In genomic region chr1:153293480-153293775, GRCh38 we compare ENCODE assay signal across 22 cellular contexts. TPM values are rescaled to one million over a fixed set of nuclear protein-coding genes. Genes with fewer than 3 reads are reported as not detected.
DNase-seq lines count a peak whose midpoint lies in the region; ATAC-seq, FAIRE-seq and TF ChIP-seq lines count a peak whose summit lies in the region.
"Had no signal": no experiment of that assay in that cellular context is flagged by ENCODE, and none has a peak within 500 bp of the region (broad histone marks: within the 10 kb centered on the region; RNA-seq: fewer than 3 reads in every experiment).

No MANE protein-coding gene starts in this region.

- H4K8ac ChIP-seq in H1 (ENCODE audit: extremely low read depth, insufficient read depth, low read length), result peak overlapping the region; percentile 51; the same call in 1 of the 2 replicates

- 87% methylated on average over 7 of the region's 7 CpGs; no CpG with 5 or more reads in 1 of the 2 experiments for WGBS in H1 (ENCODE audit: extremely low coverage in 1 of 2, insufficient coverage in 1 of 2, insufficient read length in 1 of 2, insufficient replicate concordance in 2 of 2, low coverage in 1 of 2, low lambda C conversion rate in 2 of 2, missing lambda C conversion rate in 1 of 2), 2 experiments

- H3K9ac ChIP-seq in BLaER1, result peak overlapping the region; percentile 77
- H3K9ac ChIP-seq in H1 (replicated peaks in 1 of 4; ENCODE audit: extremely low read depth in 1 of 4, low read depth in 3 of 4, low read length in 3 of 4), result no peak overlapping the region
- peak overlapping the region; percentile 36 for H3K9ac ChIP-seq in keratinocyte (ENCODE audit: control insufficient read depth, extremely low read depth, insufficient read depth, low read length)

- intact Hi-C loops in PC-9 (cut with micrococcal nuclease; ENCODE audit: unreplicated experiment), result no loop called here

- H3K23ac ChIP-seq in H1 (ENCODE audit: insufficient read length), result no peak overlapping the region

- H3K23me2 ChIP-seq in H1 (ENCODE audit: low read depth, low read length), result peaks cover 2% of the 10 kb centered on the region; the same call in 1 of the 2 replicates

- H3K4me2 ChIP-seq in BLaER1 (peak overlapping the region; percentile 94), H1 (ENCODE audit: insufficient read depth in 1 of 2, low read depth in 2 of 2, low read length in 2 of 2) (no peak overlapping the region), keratinocyte (ENCODE audit: control insufficient read depth, extremely low read depth, insufficient read depth, low read depth, low read length) (peak overlapping the region; percentile 52), PC-9 (no peak overlapping the region)

- no peak for ATAC-seq in GM18858 (IDR thresholded peaks at IDR 0.05; ENCODE audit: unreplicated experiment)
- no peak for ATAC-seq in HG02885 (IDR thresholded peaks at IDR 0.05; ENCODE audit: poor library complexity, unreplicated experiment)

- H3K56ac ChIP-seq in H1 (replicated peaks; ENCODE audit: insufficient read length, low read depth, low read length), result no peak overlapping the region

- no peak overlapping the region for H4K91ac ChIP-seq in H1 (replicated peaks; ENCODE audit: insufficient read length, low read length)

- no peak for TF ChIP-seq CTCF in H1 (IDR thresholded peaks at IDR 0.05; ENCODE audit: control extremely low read depth in 1 of 3, insufficient read depth in 1 of 3, low read depth in 1 of 3, low read length in 3 of 3)
- no peak for TF ChIP-seq CTCF in keratinocyte (optimal IDR thresholded peaks at IDR 0.05 in 1 of 3, IDR thresholded peaks at IDR 0.05 in 1 of 3, conservative IDR thresholded peaks at IDR 0.05 in 1 of 3; ENCODE audit: extremely low read depth in 1 of 3, insufficient read depth in 2 of 3, low read length in 3 of 3)
- no peak for TF ChIP-seq CTCF in PC-9 (conservative IDR thresholded peaks at IDR 0.05)

- H2BK20ac ChIP-seq in H1 (ENCODE audit: low read length), result no peak overlapping the region

- no peak overlapping the region for H2BK12ac ChIP-seq in H1 (ENCODE audit: low read depth, low read length)

- H2AK5ac ChIP-seq in H1 (ENCODE audit: low read depth, low read length), result no peak overlapping the region

- H3K27ac ChIP-seq in BLaER1 (peak overlapping the region; percentile 83), H1 (ENCODE audit: low read depth, low read length) (no peak overlapping the region), keratinocyte (ENCODE audit: control insufficient read depth, insufficient read depth, low read length) (peak overlapping the region; percentile 63), PC-9 (no peak overlapping the region)
- H3K27ac ChIP-seq: SK-N-MC had no signal

- no peaks in the 10 kb centered on the region for H3K9me1 ChIP-seq in keratinocyte (ENCODE audit: control insufficient read depth, extremely low read depth, insufficient read depth, low read length)

- CTCF ChIA-PET in H1 (lab: Charles Lee; ENCODE audit: partially characterized antibody) (interaction anchor here (0.6 to 1.0 kb wide), 2 partner anchors 11 to 16 kb away, joined by 3 read pairs; no protein-coding TSS in a partner anchor), PC-9 (lab: Charles Lee) (no interaction called here)

- H4K20me1 ChIP-seq in BLaER1 (no peaks in the 10 kb centered on the region), H1 (replicated peaks in 1 of 2; ENCODE audit: control insufficient read depth in 1 of 2, insufficient read depth in 2 of 2, low read length in 2 of 2) (no peaks in the 10 kb centered on the region), keratinocyte (ENCODE audit: control insufficient read depth, extremely low read depth, insufficient read depth, low read length) (no peaks in the 10 kb centered on the region), PC-9 (ENCODE audit: insufficient read depth) (no peaks in the 10 kb centered on the region)

- peak; percentile 2 for DNase-seq in KBM-7
- no peak for DNase-seq in H1 (ENCODE audit: low read depth in 1 of 2, low spot score in 2 of 2)
- peak; percentile 33 for DNase-seq in keratinocyte (ENCODE audit: low read depth, low spot score)
- DNase-seq in PC-9, result no peak
- DNase-seq in superior temporal gyrus (ENCODE audit: extremely low spot score), result no peak
- DNase-seq: DMS79, MM.1S, NCI-H1092, NCI-H1436 treated with DMSO at 0.1 percent for 48 hours, NCI-H2029 treated with DMSO at 0.1 percent for 48 hours, NCI-H2171 treated with DMSO at 0.1 percent for 48 hours, NCI-H446, Right ventricle myocardium superior had no signal

- H4K5ac ChIP-seq in H1 (ENCODE audit: insufficient read length, low read depth, low read length), result no peak overlapping the region

- peaks cover 9% of the 10 kb centered on the region for H3K9me3 ChIP-seq in BLaER1
- no peaks in the 10 kb centered on the region for H3K9me3 ChIP-seq in H1 (ENCODE audit: insufficient read depth in 2 of 2, low read depth in 1 of 2, low read length in 1 of 2)
- no peaks in the 10 kb centered on the region for H3K9me3 ChIP-seq in keratinocyte (ENCODE audit: control insufficient read depth, low read depth, low read length)
- no peaks in the 10 kb centered on the region for H3K9me3 ChIP-seq in PC-9 (ENCODE audit: insufficient read depth, low read depth)

- TF ChIP-seq EP300 in H1 (IDR thresholded peaks at IDR 0.05; ENCODE audit: borderline replicate concordance in 1 of 2, low read depth in 2 of 2, low read length in 2 of 2), result no peak

- H2BK120ac ChIP-seq in H1 (replicated peaks; ENCODE audit: low read depth, low read length), result no peak overlapping the region

- H3K36me3 ChIP-seq in BLaER1, result no peaks in the 10 kb centered on the region
- H3K36me3 ChIP-seq in H1 (ENCODE audit: control insufficient read depth in 2 of 4, insufficient read depth in 4 of 4, low read length in 3 of 4), result no peaks in the 10 kb centered on the region
- H3K36me3 ChIP-seq in keratinocyte (ENCODE audit: control insufficient read depth in 2 of 2, extremely low read depth in 1 of 2, insufficient read depth in 2 of 2, low read length in 2 of 2), result no peaks in the 10 kb centered on the region
- H3K36me3 ChIP-seq in PC-9 (ENCODE audit: low read depth), result no peaks in the 10 kb centered on the region

- FAIRE-seq in H1 (lab: Jason Lieb, UNC) (no peak), keratinocyte (lab: Jason Lieb, UNC) (peak; percentile 99)
- FAIRE-seq: A204.1, H54 had no signal

- no TSS peak for BruUV-seq in PC-9 (replicated peaks; lab: Mats Ljungman, UMichigan)

- no peak for TF ChIP-seq POLR2A in H1 (IDR thresholded peaks at IDR 0.05; ENCODE audit: control extremely low read depth in 1 of 2, low read depth in 2 of 2, low read length in 2 of 2)

- peaks cover 76% of the 10 kb centered on the region for H3K4me1 ChIP-seq in BLaER1
- H3K4me1 ChIP-seq in H1 (replicated peaks in 1 of 4; ENCODE audit: control insufficient read depth in 3 of 4, insufficient read depth in 4 of 4, low read length in 3 of 4), result peaks cover 0 to 5% (median 2%) of the 10 kb centered on the region in 4 experiments; a peak in 3 of 7 replicates
- peaks cover 35% of the 10 kb centered on the region for H3K4me1 ChIP-seq in keratinocyte (ENCODE audit: control insufficient read depth, extremely low read depth, insufficient read depth, low read length)
- 0 out of 2 replicates have a peak, but pooled peaks cover 6% of the 10 kb centered on the region for H3K4me1 ChIP-seq in PC-9 (replicated peaks; ENCODE audit: insufficient read depth)

- H3F3A ChIP-seq in PC-9 (ENCODE audit: insufficient read depth, low read depth), result no peaks in the 10 kb centered on the region

- H3K14ac ChIP-seq in H1 (ENCODE audit: insufficient read length), result no peak overlapping the region

- no peak for TF ChIP-seq RAD21 in H1 (IDR thresholded peaks at IDR 0.05 in 1 of 2, conservative IDR thresholded peaks at IDR 0.05 in 1 of 2; ENCODE audit: low read depth in 2 of 2, low read length in 2 of 2)

- H3K4me3 ChIP-seq in BLaER1 (peak overlapping the region; percentile 58), H1 (ENCODE audit: extremely low read depth in 1 of 4, insufficient read depth in 2 of 4, low read depth in 3 of 4, low read length in 4 of 4) (no peak overlapping the region), keratinocyte (ENCODE audit: control insufficient read depth in 2 of 3, extremely low read depth in 1 of 3, insufficient read depth in 2 of 3, low read depth in 1 of 3, low read length in 3 of 3) (peak overlapping the region in 2 of 3 experiments; percentile 8 to 22), PC-9 (no peak overlapping the region)
- H3K4me3 ChIP-seq: SK-N-MC had no signal

- no peaks in the 10 kb centered on the region for H3K79me1 ChIP-seq in H1 (ENCODE audit: low read depth, low read length)

- H3K18ac ChIP-seq in H1 (ENCODE audit: extremely low read depth, low read length), result no peak overlapping the region

- H2AFZ ChIP-seq in H1 (ENCODE audit: low read length) (no peak overlapping the region), keratinocyte (ENCODE audit: control insufficient read depth, low read length) (peak overlapping the region; percentile 87), PC-9 (no peak overlapping the region)

- POLR2A ChIA-PET in H1 (lab: Charles Lee; ENCODE audit: partially characterized antibody), result no interaction called here
- POLR2A ChIA-PET in PC-9 (lab: Charles Lee; ENCODE audit: unreplicated experiment), result no interaction called here

- no peaks in the 10 kb centered on the region for H3K27me3 ChIP-seq in BLaER1
- no peaks in the 10 kb centered on the region for H3K27me3 ChIP-seq in H1 (replicated peaks in 1 of 4; ENCODE audit: control insufficient read depth in 3 of 4, extremely low read depth in 1 of 4, insufficient read depth in 3 of 4, low read length in 3 of 4)
- H3K27me3 ChIP-seq in keratinocyte (ENCODE audit: control insufficient read depth, extremely low read depth, insufficient read depth, low read length), result peaks cover 5% of the 10 kb centered on the region
- peaks cover 10% of the 10 kb centered on the region; the same call in 1 of the 2 replicates for H3K27me3 ChIP-seq in PC-9 (ENCODE audit: insufficient read depth, low read depth)

- H2BK15ac ChIP-seq in H1 (ENCODE audit: low read length), result no peak overlapping the region

- H3K9me2 ChIP-seq in PC-9 (ENCODE audit: insufficient read depth), result no peaks in the 10 kb centered on the region

- H3K4ac ChIP-seq in H1 (replicated peaks; ENCODE audit: insufficient read length, low read depth, low read length), result no peak overlapping the region

- dilution Hi-C loops in keratinocyte (cut with MboI; ENCODE audit: extremely low pct_ligation_motif_present, low sequenced_read_pairs), result no loop called here

- H2BK5ac ChIP-seq in H1 (ENCODE audit: low read depth, low read length), result no peak overlapping the region

- H3K79me2 ChIP-seq in H1 (ENCODE audit: control insufficient read depth in 1 of 2, insufficient read depth in 2 of 2, low read length in 2 of 2), result no peaks in the 10 kb centered on the region
- H3K79me2 ChIP-seq in keratinocyte (ENCODE audit: control insufficient read depth, insufficient read depth, low read length), result no peaks in the 10 kb centered on the region
- no peaks in the 10 kb centered on the region for H3K79me2 ChIP-seq in PC-9 (ENCODE audit: low read depth)

- in situ Hi-C loops in KBM-7 (cut with MboI; ENCODE audit: low pct_unique_long_range_greater_than_20kb, low sequenced_read_pairs), result no loop called here

RNA-seq across cellular contexts. Expression of gene PGLYRP3, which starts 19.3 kb away (rescaled TPM):
- total RNA-seq in H1 (2021; fragmentation: NEBNext Ultra II Directional; extraction: Animal tissue kit (Norgen Biotek cat#: 25700)), result not detected in 2 replicates
- polyA plus RNA-seq in H1 (2011; rRNA removed) (not detected in 2 replicates), keratinocyte (0.93 to 1.9 TPM (median 1.0 TPM) in 3 replicates)
- polyA plus RNA-seq in H1 (2011; cell fraction: cytosol; rRNA removed), result not detected
- not detected for polyA plus RNA-seq in H1 (2011; cell fraction: nucleus; rRNA removed)
- polyA plus RNA-seq in H1 (2012, experiment 1 of 2), result not detected in 4 replicates
- polyA plus RNA-seq in H1 (2012, experiment 2 of 2), result not detected
- polyA plus RNA-seq in H1 (2013, experiment 1 of 2), result not detected
- not detected for polyA plus RNA-seq in H1 (2013, experiment 2 of 2)
- polyA minus RNA-seq in H1 (2011; rRNA and poly(A)+ RNA removed), result not detected in 2 replicates
- not detected for polyA minus RNA-seq in H1 (2011; cell fraction: cytosol; rRNA and poly(A)+ RNA removed)
- polyA minus RNA-seq in H1 (2011; cell fraction: nucleus; rRNA and poly(A)+ RNA removed), result not detected
- polyA plus RNA-seq in keratinocyte (2011; ENCODE audit: low read depth), result 4.6 TPM
- polyA plus RNA-seq in keratinocyte (2011; cell fraction: cytosol; rRNA removed), result 0.73 and 1.1 TPM in 2 replicates
- polyA plus RNA-seq in keratinocyte (2011; cell fraction: nucleus; rRNA removed), result 3.9 and 4.4 TPM in 2 replicates
- 1.8 and 22.0 TPM in 2 replicates for polyA plus RNA-seq in keratinocyte (2012; ENCODE audit: low replicate concordance)
- polyA minus RNA-seq in keratinocyte, result 1.3 to 4.4 TPM (median 2.6 TPM) in 3 replicates
- polyA minus RNA-seq in keratinocyte (2011; cell fraction: cytosol; rRNA and poly(A)+ RNA removed), result not detected
- polyA minus RNA-seq in keratinocyte (2011; cell fraction: nucleus; rRNA and poly(A)+ RNA removed), result 3.0 and 3.5 TPM in 2 replicates
- total RNA-seq in PC-9 (2021), result not detected in 2 replicates
- total RNA-seq: HT1080, OCI-LY7, Right ventricle myocardium superior had no signal
- polyA plus RNA-seq: BJ had no signal

RNA-seq across cellular contexts. Expression of gene LORICRIN, which starts 33.9 kb away (rescaled TPM):
- total RNA-seq in H1 (2021; fragmentation: NEBNext Ultra II Directional; extraction: Animal tissue kit (Norgen Biotek cat#: 25700)), result not detected in 2 replicates
- polyA plus RNA-seq in H1 (2011; rRNA removed) (0.08 TPM in 1 of 2 replicates, not detected in the other), keratinocyte (not detected in 3 replicates)
- polyA plus RNA-seq in H1 (2011; cell fraction: cytosol; rRNA removed), result not detected
- not detected for polyA plus RNA-seq in H1 (2011; cell fraction: nucleus; rRNA removed)
- polyA plus RNA-seq in H1 (2012, experiment 1 of 2), result not detected in 4 replicates
- not detected for polyA plus RNA-seq in H1 (2012, experiment 2 of 2)
- 0.06 TPM for polyA plus RNA-seq in H1 (2013, experiment 1 of 2)
- polyA plus RNA-seq in H1 (2013, experiment 2 of 2), result 0.04 TPM
- polyA minus RNA-seq in H1 (2011; rRNA and poly(A)+ RNA removed), result not detected in 2 replicates
- not detected for polyA minus RNA-seq in H1 (2011; cell fraction: cytosol; rRNA and poly(A)+ RNA removed)
- not detected for polyA minus RNA-seq in H1 (2011; cell fraction: nucleus; rRNA and poly(A)+ RNA removed)
- polyA plus RNA-seq in keratinocyte (2011; ENCODE audit: low read depth), result 11.6 TPM
- not detected in 2 replicates for polyA plus RNA-seq in keratinocyte (2011; cell fraction: cytosol; rRNA removed)
- not detected in 2 replicates for polyA plus RNA-seq in keratinocyte (2011; cell fraction: nucleus; rRNA removed)
- polyA plus RNA-seq in keratinocyte (2012; ENCODE audit: low replicate concordance), result 0.09 and 78.0 TPM in 2 replicates
- 0.33 TPM in 1 of 3 replicates, not detected in the others for polyA minus RNA-seq in keratinocyte
- not detected for polyA minus RNA-seq in keratinocyte (2011; cell fraction: cytosol; rRNA and poly(A)+ RNA removed)
- not detected in 2 replicates for polyA minus RNA-seq in keratinocyte (2011; cell fraction: nucleus; rRNA and poly(A)+ RNA removed)
- total RNA-seq in PC-9 (2021), result not detected in 2 replicates
- total RNA-seq: HT1080, OCI-LY7, Right ventricle myocardium superior had no signal
- polyA plus RNA-seq: BJ had no signal

RNA-seq across cellular contexts. Expression of gene PGLYRP4, which starts 55.2 kb away (rescaled TPM):
- total RNA-seq in H1 (2021; fragmentation: NEBNext Ultra II Directional; extraction: Animal tissue kit (Norgen Biotek cat#: 25700)), result not detected in 2 replicates
- polyA plus RNA-seq in H1 (2011; rRNA removed) (not detected in 2 replicates), keratinocyte (2.4 to 21.6 TPM (median 3.8 TPM) in 3 replicates)
- not detected for polyA plus RNA-seq in H1 (2011; cell fraction: cytosol; rRNA removed)
- polyA plus RNA-seq in H1 (2011; cell fraction: nucleus; rRNA removed), result not detected
- polyA plus RNA-seq in H1 (2012, experiment 1 of 2), result not detected in 4 replicates
- polyA plus RNA-seq in H1 (2012, experiment 2 of 2), result not detected
- not detected for polyA plus RNA-seq in H1 (2013, experiment 1 of 2)
- not detected for polyA plus RNA-seq in H1 (2013, experiment 2 of 2)
- polyA minus RNA-seq in H1 (2011; rRNA and poly(A)+ RNA removed), result not detected in 2 replicates
- polyA minus RNA-seq in H1 (2011; cell fraction: cytosol; rRNA and poly(A)+ RNA removed), result not detected
- not detected for polyA minus RNA-seq in H1 (2011; cell fraction: nucleus; rRNA and poly(A)+ RNA removed)
- polyA plus RNA-seq in keratinocyte (2011; ENCODE audit: low read depth), result 7.6 TPM
- 3.6 and 5.1 TPM in 2 replicates for polyA plus RNA-seq in keratinocyte (2011; cell fraction: cytosol; rRNA removed)
- polyA plus RNA-seq in keratinocyte (2011; cell fraction: nucleus; rRNA removed), result 20.0 and 21.8 TPM in 2 replicates
- 1.8 and 35.2 TPM in 2 replicates for polyA plus RNA-seq in keratinocyte (2012; ENCODE audit: low replicate concordance)
- polyA minus RNA-seq in keratinocyte, result 2.3 to 25.5 TPM (median 3.5 TPM) in 3 replicates
- 2.7 TPM for polyA minus RNA-seq in keratinocyte (2011; cell fraction: cytosol; rRNA and poly(A)+ RNA removed)
- 10.7 and 12.4 TPM in 2 replicates for polyA minus RNA-seq in keratinocyte (2011; cell fraction: nucleus; rRNA and poly(A)+ RNA removed)
- not detected in 2 replicates for total RNA-seq in PC-9 (2021)
- total RNA-seq: HT1080, OCI-LY7, Right ventricle myocardium superior had no signal
- polyA plus RNA-seq: BJ had no signal

Comparison
In these comparisons a context has a peak if more than half of its experiments do, and no peak if none do; other contexts are left out.
1. H3K27ac ChIP-seq: peak in BLaER1 (single experiment) and keratinocyte (single experiment); none in H1 (single experiment) and PC-9 (single experiment).
2. H3K4me2 ChIP-seq: peak in BLaER1 (single experiment) and keratinocyte (single experiment); none in H1 (0 of 2) and PC-9 (single experiment).
3. H3K4me3 ChIP-seq: peak in BLaER1 (single experiment) and keratinocyte (2 of 3); none in H1 (0 of 4) and PC-9 (single experiment).
4. H3K9ac ChIP-seq: peak in BLaER1 (single experiment) and keratinocyte (single experiment); none in H1 (0 of 4).
5. DNase-seq: peak in KBM-7 (single experiment) and keratinocyte (single experiment); none in H1 (0 of 2), PC-9 (0 of 2) and superior temporal gyrus (single experiment).